In genomic region chr10:80460399-80461207, GRCh38 we compare ENCODE assay signal across 8 cellular contexts. TPM values are rescaled to one million over a fixed set of nuclear protein-coding genes. Genes with fewer than 3 reads are reported as not detected.
DNase-seq lines count a peak whose midpoint lies in the region; ATAC-seq and TF ChIP-seq lines count a peak whose summit lies in the region.

No MANE protein-coding gene starts in this region.

- H3K56ac ChIP-seq in mesendoderm (ENCODE audit: low read length) = peak overlapping the region; percentile 80

- peak overlapping the region; percentile 61 for H3K9ac ChIP-seq in mesendoderm (ENCODE audit: low read length)

- H2BK5ac ChIP-seq in mesendoderm (ENCODE audit: low read length) = peak overlapping the region; percentile 51

- H3K79me2 ChIP-seq in mesendoderm (ENCODE audit: control insufficient read depth, insufficient read depth, low read length) = peaks cover 93% of the 10 kb centered on the region

- DNase-seq in NCI-H2107 treated with DMSO at 0.1 percent for 48 hours (lab: John Stamatoyannopoulos, UW; ENCODE audit: unreplicated experiment) (peak; percentile 41), NCI-H2107 (lab: John Stamatoyannopoulos, UW) (no peak), NCI-H526 treated with DMSO at 0.1 percent for 48 hours (lab: John Stamatoyannopoulos, UW) (peak; percentile 91), dorsolateral prefrontal cortex (peak; percentile 19 to 86 (median 76)), mesendoderm (peak; percentile 93), NCI-H1092 treated with DMSO at 0.1 percent for 48 hours (lab: John Stamatoyannopoulos, UW) (no peak)

- H3K27me3 ChIP-seq in dorsolateral prefrontal cortex (no peaks in the 10 kb centered on the region), mesendoderm (ENCODE audit: insufficient read depth, low read length, poor library complexity) (no peaks in the 10 kb centered on the region)

- TF ChIP-seq CTCF in dorsolateral prefrontal cortex (IDR thresholded peaks at IDR 0.05 in 54 of 56, conservative IDR thresholded peaks at IDR 0.05 in 2 of 56; ENCODE audit: low read depth in 1 of 56, partially characterized antibody in 56 of 56) = no peak

- peaks cover 41% of the 10 kb centered on the region for H3K79me1 ChIP-seq in mesendoderm (ENCODE audit: low read length)

- H3K4me1 ChIP-seq in mesendoderm (ENCODE audit: control insufficient read depth, low read depth, low read length) = peaks cover 53% of the 10 kb centered on the region
- peaks cover 3% of the 10 kb centered on the region for H3K4me1 ChIP-seq in urinary bladder (ENCODE audit: insufficient read depth)

- intact Hi-C loops in dorsolateral prefrontal cortex (cut with DNase I) = no loop called here

- H3K36me3 ChIP-seq in mesendoderm (ENCODE audit: control insufficient read depth, insufficient read depth, low read length) (no peaks in the 10 kb centered on the region), urinary bladder (ENCODE audit: insufficient read depth) (no peaks in the 10 kb centered on the region)

- no peak for ATAC-seq in GM18511 (IDR thresholded peaks at IDR 0.05; ENCODE audit: unreplicated experiment)

- no peak overlapping the region for H4K5ac ChIP-seq in mesendoderm (ENCODE audit: low read length)

- no peak overlapping the region for H2BK120ac ChIP-seq in mesendoderm (ENCODE audit: low read depth, low read length)

- H4K8ac ChIP-seq in mesendoderm (ENCODE audit: low read depth, low read length) = no peak overlapping the region

- no peak overlapping the region for H3K4ac ChIP-seq in mesendoderm (ENCODE audit: low read depth, low read length)

- peak overlapping the region; percentile 31 for H2AK5ac ChIP-seq in mesendoderm (ENCODE audit: low read length)

- peak overlapping the region; percentile 21 for H3K4me2 ChIP-seq in mesendoderm (ENCODE audit: low read length)

- H3K4me3 ChIP-seq in dorsolateral prefrontal cortex (peak overlapping the region in 8 of 59 donors; percentile 2 to 28 (median 12)), mesendoderm (ENCODE audit: low read length) (no peak overlapping the region), urinary bladder (ENCODE audit: low read depth, low read length) (no peak overlapping the region)

- no peak overlapping the region for H2BK15ac ChIP-seq in mesendoderm (replicated peaks; ENCODE audit: low read depth)

- peak overlapping the region; percentile 41 for H3K18ac ChIP-seq in mesendoderm (ENCODE audit: low read length)

- H3K27ac ChIP-seq in dorsolateral prefrontal cortex (peak overlapping the region; percentile 41 to 99 (median 96)), mesendoderm (ENCODE audit: low read depth, low read length) (peak overlapping the region; percentile 28), urinary bladder (ENCODE audit: low read depth) (peak overlapping the region; percentile 78)

- WGBS in mesendoderm (ENCODE audit: extremely low coverage, insufficient coverage, low lambda C conversion rate) = no CpG with 5 or more reads among the region's 6 CpGs
- WGBS in urinary bladder = 43% methylated on average over 6 of the region's 6 CpGs

- no peak overlapping the region for H3K23ac ChIP-seq in mesendoderm (ENCODE audit: low read length)

RNA-seq across cellular contexts. Expression of gene TSPAN14, which starts 6.5 kb away (rescaled TPM):
- total RNA-seq in dorsolateral prefrontal cortex (10 to 100 TPM; 40.9 to 83.1 (median 60.2) TPM), urinary bladder (26.4 TPM)
- 32.4 TPM for polyA plus RNA-seq in mesendoderm (2013, experiment 1 of 2)
- polyA plus RNA-seq in mesendoderm (2013, experiment 2 of 2) = 30.9 TPM
- 65.1 TPM for polyA plus RNA-seq in urinary bladder

RNA-seq across cellular contexts. Expression of gene PRXL2A, which starts 52.3 kb away (rescaled TPM):
- total RNA-seq in dorsolateral prefrontal cortex (100 to 1,000 TPM in 119 of 120 experiments, 10 to 100 TPM in 1; 98.4 to 283 (median 185) TPM), urinary bladder (52.9 TPM)
- 50.0 TPM for polyA plus RNA-seq in mesendoderm (2013, experiment 1 of 2)
- 50.0 TPM for polyA plus RNA-seq in mesendoderm (2013, experiment 2 of 2)
- 59.1 TPM for polyA plus RNA-seq in urinary bladder

Comparison
In these comparisons a context has a peak if more than half of its experiments do, and no peak if none do; other contexts are left out.
1. DNase-seq: peak in NCI-H2107 treated with DMSO at 0.1 percent for 48 hours (single experiment), NCI-H526 treated with DMSO at 0.1 percent for 48 hours (single experiment), dorsolateral prefrontal cortex (10 of 10) and mesendoderm (single experiment); none in NCI-H2107 (single experiment) and NCI-H1092 treated with DMSO at 0.1 percent for 48 hours (single experiment).
2. H3K27ac ChIP-seq: peak in every context shown above with its lines; median percentile 96 in dorsolateral prefrontal cortex; 78 in urinary bladder; 28 in mesendoderm.